ENCODE assay signal across 20 cellular contexts in the genomic region with DNA sequence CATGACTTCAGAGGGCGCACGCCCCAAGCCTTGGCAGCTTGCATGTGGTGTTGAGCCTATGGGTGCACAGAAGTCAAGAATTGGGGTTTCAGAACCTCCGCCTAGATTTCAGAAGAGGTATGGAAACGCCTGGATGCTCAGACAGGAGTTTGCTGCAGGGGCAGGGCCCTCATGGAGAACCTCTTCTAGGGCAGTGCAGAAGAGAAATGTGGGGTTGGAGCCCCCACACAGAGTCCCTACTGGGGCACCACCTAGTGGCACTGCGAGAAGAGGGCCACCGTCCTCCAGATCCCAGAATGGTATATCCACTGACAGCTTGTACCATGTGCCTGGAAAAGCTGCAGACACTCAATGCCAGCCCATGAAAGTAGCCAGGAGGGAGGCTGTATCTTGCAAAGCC. TPM values are rescaled to one million over a fixed set of nuclear protein-coding genes. Genes with fewer than 3 reads are reported as not detected.
"Had no signal": no experiment of that assay in that cellular context is flagged by ENCODE, and none has a peak within 500 bp of the region (broad histone marks: within the 10 kb centered on the region; RNA-seq: fewer than 3 reads in every experiment).

No MANE protein-coding gene starts in this region.

RNA-seq across cellular contexts. Expression of gene CEACAM8, which starts 44.2 kb away (rescaled TPM):
- total RNA-seq: activated CD4-positive, alpha-beta memory T cell treated with anti-CD3 and anti-CD28 coated beads, Interleukin-2, amount 10 ng/mL, durations not matched to agents 7 days and 5 days; activated CD4-positive, alpha-beta T cell treated with anti-CD3 and anti-CD28 coated beads for 36 hours; activated CD4-positive, alpha-beta T cell treated with anti-CD3 and anti-CD28 coated beads, Interleukin-2, amount 10 ng/mL, durations not matched to agents 7 days and 5 days; activated CD8-positive, alpha-beta T cell treated with anti-CD3 and anti-CD28 coated beads, Interleukin-2, amount 10 ng/mL, durations not matched to agents 7 days and 5 days; activated naive CD4-positive, alpha-beta T cell treated with anti-CD3 and anti-CD28 coated beads for 36 hours; activated naive CD4-positive, alpha-beta T cell treated with anti-CD3 and anti-CD28 coated beads, Interleukin-2, amount 50 U/mL, for 72 hours; activated naive CD8-positive, alpha-beta T cell treated with anti-CD3 and anti-CD28 coated beads for 36 hours; activated T-cell treated with anti-CD3 and anti-CD28 coated beads, Interleukin-2, amount 50 U/mL, for 4 hours; activated T-cell treated with anti-CD3 and anti-CD28 coated beads, Interleukin-2, amount 50 U/mL, for 72 hours; activated T-helper 1 cell treated with anti-CD3 and anti-CD28 coated beads, Interleukin-12 subunit alpha, Interleukin-12 subunit beta, Interleukin-2, Interleukin-4 antibody, amounts not matched to agents 30 ng/mL and 10 ng/mL and 1 ng/mL, durations not matched to agents 14 hours and 24 hours and 36 hours; activated T-helper 17 cell treated with anti-CD3 and anti-CD28 coated beads, Interleukin-2, amount 50 U/mL, for 72 hours; adrenal gland; astrocyte; body of pancreas; breast epithelium; T-cell; T-helper 1 cell treated with Interleukin-12 subunit alpha and Interleukin-12 subunit beta and Interleukin-4 antibody, amounts not matched to agents 30 ng/mL and 1 ng/mL, for 36 hours; T-helper 17 cell; T-helper 2 cell treated with Interferon-gamma antibody and Interleukin-4, amounts not matched to agents 100 ng/mL and 5 ng/mL, for 36 hours; WTC11 had no signal
- polyA plus RNA-seq: adrenal gland had no signal
